In genomic region chr9:35609820-35610163, GRCh38 we compare ENCODE assay signal across 30 cellular contexts. TPM values are rescaled to one million over a fixed set of nuclear protein-coding genes. Genes with fewer than 3 reads are reported as not detected.
"Had no signal": no experiment of that assay in that cellular context is flagged by ENCODE, and none has a peak within 500 bp of the region (broad histone marks: within the 10 kb centered on the region; RNA-seq: fewer than 3 reads in every experiment).

No MANE protein-coding gene starts in this region.

- H3K9me3 Mint-ChIP-seq: activated CD4-positive, alpha-beta memory T cell treated with anti-CD3 and anti-CD28 coated beads for 36 hours; activated CD4-positive, alpha-beta T cell treated with anti-CD3 and anti-CD28 coated beads, Interleukin-2, amount 10 ng/mL, durations not matched to agents 24 days and 14 days; activated naive CD4-positive, alpha-beta T cell treated with anti-CD3 and anti-CD28 coated beads, Interleukin-2, amount 50 U/mL, for 72 hours; activated naive CD8-positive, alpha-beta T cell treated with anti-CD3 and anti-CD28 coated beads, Interleukin-2, amount 50 U/mL, for 24 hours; activated T-cell treated with anti-CD3 and anti-CD28 coated beads, Interleukin-2, amount 50 U/mL, for 4 hours; brain; central memory CD8-positive, alpha-beta T cell; T-helper 1 cell treated with Interleukin-12 subunit alpha and Interleukin-12 subunit beta and Interleukin-4 antibody, amounts not matched to agents 30 μg/mL and 1 μg/mL, for 36 hours; WTC11 had no signal

- ATAC-seq: activated naive CD4-positive, alpha-beta T cell treated with anti-CD3 and anti-CD28 coated beads, Interleukin-2, amount 50 U/mL, for 72 hours; activated naive CD8-positive, alpha-beta T cell treated with anti-CD3 and anti-CD28 coated beads, Interleukin-2, amount 50 U/mL, for 24 hours; activated T-cell treated with anti-CD3 and anti-CD28 coated beads, Interleukin-2, amount 50 U/mL, for 4 hours; WTC11 had no signal

- H3K27ac ChIP-seq: Peyer's patch had no signal

- H3K4me3 ChIP-seq: Peyer's patch had no signal

- H3K27me3 ChIP-seq: Peyer's patch had no signal

- H3K27me3 Mint-ChIP-seq: activated CD4-positive, alpha-beta memory T cell treated with anti-CD3 and anti-CD28 coated beads for 36 hours; activated naive CD8-positive, alpha-beta T cell treated with anti-CD3 and anti-CD28 coated beads, Interleukin-2, amount 50 U/mL, for 24 hours; central memory CD8-positive, alpha-beta T cell had no signal

- H3K9me3 ChIP-seq: Peyer's patch had no signal

- H3K36me3 Mint-ChIP-seq: activated naive CD4-positive, alpha-beta T cell treated with anti-CD3 and anti-CD28 coated beads, Interleukin-2, amount 50 U/mL, for 72 hours; WTC11 had no signal

- H3K4me3 Mint-ChIP-seq: activated CD4-positive, alpha-beta memory T cell treated with anti-CD3 and anti-CD28 coated beads for 36 hours; activated CD4-positive, alpha-beta T cell treated with anti-CD3 and anti-CD28 coated beads, Interleukin-2, amount 10 ng/mL, durations not matched to agents 24 days and 14 days; activated naive CD8-positive, alpha-beta T cell treated with anti-CD3 and anti-CD28 coated beads, Interleukin-2, amount 50 U/mL, for 24 hours; activated T-cell treated with anti-CD3 and anti-CD28 coated beads, Interleukin-2, amount 50 U/mL, for 4 hours; central memory CD8-positive, alpha-beta T cell; T-helper 1 cell treated with Interleukin-12 subunit alpha and Interleukin-12 subunit beta and Interleukin-4 antibody, amounts not matched to agents 30 μg/mL and 1 μg/mL, for 36 hours; WTC11 had no signal

- DNase-seq: activated CD4-positive, alpha-beta memory T cell treated with anti-CD3 and anti-CD28 coated beads for 36 hours; activated CD4-positive, alpha-beta T cell treated with anti-CD3 and anti-CD28 coated beads, Interleukin-2, amount 10 ng/mL, durations not matched to agents 24 days and 14 days; activated CD4-positive, CD25-positive, alpha-beta regulatory T cell treated with anti-CD3 and anti-CD28 coated beads, Interleukin-2, amount 50 U/mL, for 72 hours; activated CD8-positive, alpha-beta memory T cell treated with anti-CD3 and anti-CD28 coated beads for 24 hours; activated effector memory CD4-positive, alpha-beta T cell treated with anti-CD3 and anti-CD28 coated beads, Interleukin-2, amount 50 U/mL, for 16 hours; activated naive CD4-positive, alpha-beta T cell treated with Interleukin-2 at 50 U/mL for 16 hours; activated naive CD8-positive, alpha-beta T cell treated with anti-CD3 and anti-CD28 coated beads, Interleukin-2, amount 50 U/mL, for 24 hours; activated T-cell treated with anti-CD3 and anti-CD28 coated beads, Interleukin-2, amount 50 U/mL, for 4 hours; amygdala; Karpas-422; MM.1S; NCI-H1105; NCI-H1436; NCI-H1694 treated with DMSO at 0.1 percent for 48 hours; NCI-H2029 treated with DMSO at 0.1 percent for 48 hours; NCI-H345; NCI-H510A; NCI-H526 treated with DMSO at 0.1 percent for 48 hours; NCI-H82; NK-92 treated with Interleukin-12 subunit alpha and Interleukin-12 subunit beta, amount 100 ng/mL, for 24 hours; Peyer's patch; SHP77; T-helper 9 cell had no signal

- H3K27ac Mint-ChIP-seq: activated CD4-positive, alpha-beta memory T cell treated with anti-CD3 and anti-CD28 coated beads for 36 hours; activated CD4-positive, alpha-beta T cell treated with anti-CD3 and anti-CD28 coated beads, Interleukin-2, amount 10 ng/mL, durations not matched to agents 24 days and 14 days; activated naive CD4-positive, alpha-beta T cell treated with anti-CD3 and anti-CD28 coated beads, Interleukin-2, amount 50 U/mL, for 72 hours; activated naive CD8-positive, alpha-beta T cell treated with anti-CD3 and anti-CD28 coated beads, Interleukin-2, amount 50 U/mL, for 24 hours; T-helper 1 cell treated with Interleukin-12 subunit alpha and Interleukin-12 subunit beta and Interleukin-4 antibody, amounts not matched to agents 30 μg/mL and 1 μg/mL, for 36 hours; WTC11 had no signal

RNA-seq across cellular contexts. Expression of gene SIT1, which starts 40.9 kb away (rescaled TPM):
- total RNA-seq: astrocyte, SK-MEL-5 had no signal
